ENCODE assay signal across 9 cellular contexts in the genomic region with DNA sequence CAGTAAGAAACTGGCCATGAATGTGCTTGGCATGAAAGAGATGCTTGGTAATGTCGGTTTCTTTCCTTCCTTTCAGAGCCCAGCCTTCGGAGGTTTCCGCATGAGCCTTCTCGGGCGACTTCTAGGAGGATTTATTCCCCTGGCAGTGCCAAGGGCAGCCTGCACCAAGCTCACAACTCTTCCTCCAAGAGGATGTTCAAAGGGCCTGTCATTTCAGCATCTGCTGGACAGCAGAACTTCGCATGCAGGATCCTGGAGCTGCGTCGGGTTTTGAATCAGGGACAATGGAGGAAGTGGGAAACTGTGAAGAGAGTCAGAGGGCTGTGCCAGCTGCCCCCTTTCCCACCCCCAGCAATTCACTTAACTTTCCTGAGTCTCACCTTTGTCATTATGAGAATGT. TPM values are rescaled to one million over a fixed set of nuclear protein-coding genes. Genes with fewer than 3 reads are reported as not detected.
"Had no signal": no experiment of that assay in that cellular context is flagged by ENCODE, and none has a peak within 500 bp of the region (broad histone marks: within the 10 kb centered on the region; RNA-seq: fewer than 3 reads in every experiment).

No MANE protein-coding gene starts in this region.

- H3K4me3 ChIP-seq: GM23248 had no signal

- H3K27ac ChIP-seq: GM23248, HL-60, KMS-11 had no signal

- ATAC-seq: HepG2 had no signal

- DNase-seq: GM23248, H9, HCEC 1CT, HFFc6, KBM-7 had no signal

RNA-seq across cellular contexts. Expression of gene GOLGA7B, which starts 21.3 kb away (rescaled TPM):
- total RNA-seq: GM23248, HepG2, HFFc6 had no signal
- polyA plus RNA-seq: GM23248, HepG2, IgD-negative memory B cell had no signal
